In the genomic region with DNA sequence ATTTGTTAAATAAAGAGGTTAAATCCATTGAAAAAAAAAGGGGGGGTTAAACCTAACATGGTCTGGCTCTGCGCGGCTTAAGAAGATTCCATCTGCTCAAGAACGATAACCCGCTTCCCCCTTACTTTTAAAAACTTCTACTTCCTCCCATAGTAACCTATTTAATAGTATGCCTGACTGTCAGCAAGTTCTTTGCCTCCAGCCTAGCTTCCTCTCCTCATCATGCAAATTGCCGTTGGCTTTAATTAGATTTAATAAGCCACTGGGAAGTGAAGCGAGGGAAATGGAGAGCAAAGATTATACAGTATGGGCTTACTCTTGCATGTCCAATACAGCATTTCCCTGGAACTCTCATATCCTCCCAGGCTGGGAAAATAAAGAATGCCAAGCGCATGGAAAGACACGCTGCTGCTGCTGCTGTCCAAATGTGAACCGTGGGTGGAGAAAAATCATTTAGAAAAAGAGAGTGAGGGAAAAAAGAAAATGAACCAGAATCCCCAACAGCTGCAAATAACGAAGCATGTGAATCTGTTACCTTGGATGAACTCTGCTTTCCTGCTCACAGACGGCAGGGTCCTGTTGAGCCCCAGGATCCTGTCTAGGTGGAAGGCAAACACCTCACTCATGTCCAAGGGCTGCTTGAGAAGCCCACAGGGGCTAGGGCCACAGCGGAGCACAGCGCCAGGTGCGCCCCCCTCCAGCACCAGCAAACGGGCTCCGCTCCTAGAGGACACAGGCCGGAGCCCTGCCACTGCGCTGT, we compare ENCODE assay signal across 8 cellular contexts. TPM values are rescaled to one million over a fixed set of nuclear protein-coding genes. Genes with fewer than 3 reads are reported as not detected.
DNase-seq lines count a peak whose midpoint lies in the region; ATAC-seq and TF ChIP-seq lines count a peak whose summit lies in the region.

No MANE protein-coding gene starts in this region.

- ATAC-seq in HG03378 (IDR thresholded peaks at IDR 0.05; ENCODE audit: unreplicated experiment): no peak
- ATAC-seq in GM19023 (IDR thresholded peaks at IDR 0.05; ENCODE audit: unreplicated experiment): no peak

- TF ChIP-seq CTCF in AG09309 (IDR thresholded peaks at IDR 0.05; ENCODE audit: control insufficient read depth, insufficient read depth, low read depth, low read length, missing control alignments) (no peak), LNCaP clone FGC (IDR thresholded peaks at IDR 0.05; ENCODE audit: control insufficient read depth, extremely low read depth, insufficient read depth) (no peak), coronary artery (IDR thresholded peaks at IDR 0.05) (no peak)

- H3K27ac ChIP-seq in coronary artery: peak overlapping the region; percentile 72 to 92

- H3K4me3 ChIP-seq in AG09309 (ENCODE audit: control insufficient read depth, low read depth, low read length): peak overlapping the region; percentile 54
- peak overlapping the region; percentile 63 for H3K4me3 ChIP-seq in LNCaP clone FGC (ENCODE audit: low read depth, low read length)
- H3K4me3 ChIP-seq in coronary artery: peak overlapping the region; percentile 67

- DNase-seq in AG09309 (ENCODE audit: low read depth) (no peak), LNCaP clone FGC (ENCODE audit: low read depth) (no peak), coronary artery (ENCODE audit: low spot score) (no peak), myocyte (ENCODE audit: low read depth) (peak; percentile 74), NCI-H2227 treated with DMSO at 0.1 percent for 48 hours (lab: John Stamatoyannopoulos, UW) (no peak)
- DNase-seq in stimulated activated CD4-positive, alpha-beta T cell treated with anti-CD3 and anti-CD28 coated beads, Interleukin-4, amount 100 ng/mL, for 24 hours: no peak

RNA-seq across cellular contexts. Expression of gene GASK1B, which starts 2.7 kb away (rescaled TPM):
- 75.9 and 106 TPM in 2 replicates for total RNA-seq in myocyte
- polyA plus RNA-seq in myocyte (2012): 72.5 TPM

RNA-seq across cellular contexts. Expression of gene TMEM144, which starts 40.2 kb away (rescaled TPM):
- 8.6 and 11.7 TPM in 2 replicates for total RNA-seq in myocyte
- polyA plus RNA-seq in myocyte (2012): 9.0 TPM
